8 cellular contexts compared by ENCODE assay signal in genomic region chr2:11745613-11746375, GRCh38. TPM values are rescaled to one million over a fixed set of nuclear protein-coding genes. Genes with fewer than 3 reads are reported as not detected.
DNase-seq lines count a peak whose midpoint lies in the region; ATAC-seq and TF ChIP-seq lines count a peak whose summit lies in the region.

No MANE protein-coding gene starts in this region.

- H3K36me3 Mint-ChIP-seq in naive thymus-derived CD8-positive, alpha-beta T cell = no peaks in the 10 kb centered on the region

- H3K36me3 ChIP-seq in BLaER1 (no peaks in the 10 kb centered on the region), MG63 (peaks cover 38% of the 10 kb centered on the region)

- H3K4me1 ChIP-seq in BLaER1 = peaks cover 74% of the 10 kb centered on the region

- peak overlapping the region; percentile 83 for H3K4me2 ChIP-seq in BLaER1

- H3K4me3 ChIP-seq in BLaER1 (peak overlapping the region; percentile 83), MG63 (peak overlapping the region; percentile 92), choroid plexus epithelial cell (ENCODE audit: low read depth, low read length) (peak overlapping the region; percentile 36)

- peak overlapping the region; percentile 61 to 87 (median 75) for H3K4me3 Mint-ChIP-seq in naive thymus-derived CD8-positive, alpha-beta T cell

- peak in 1 of 2 donors; percentile 0 for ATAC-seq in naive thymus-derived CD8-positive, alpha-beta T cell

- H3K9ac ChIP-seq in BLaER1 = peak overlapping the region; percentile 64; the same call in 1 of the 2 replicates

- peak overlapping the region; percentile 28 to 84 (median 72) for H3K27ac Mint-ChIP-seq in naive thymus-derived CD8-positive, alpha-beta T cell

- POLR2A ChIA-PET in naive thymus-derived CD8-positive, alpha-beta T cell (lab: Charles Lee) = interaction anchor here (0.7 to 3.0 kb wide), 4 partner anchors 9 to 44 kb away, joined by 3 to 16 read pairs (median 6); no protein-coding TSS in a partner anchor

- H4K20me1 ChIP-seq in BLaER1 = peaks cover 40% of the 10 kb centered on the region

- H3K27me3 ChIP-seq in BLaER1 (no peaks in the 10 kb centered on the region), MG63 (no peaks in the 10 kb centered on the region)

- H3K9me3 ChIP-seq in BLaER1 = no peaks in the 10 kb centered on the region
- H3K9me3 ChIP-seq in MG63 = no peaks in the 10 kb centered on the region

- H3K27ac ChIP-seq in BLaER1 = peak overlapping the region; percentile 69

- no peak for DNase-seq in MG63
- no peak for DNase-seq in choroid plexus epithelial cell (ENCODE audit: low read depth)
- DNase-seq in naive thymus-derived CD8-positive, alpha-beta T cell = peak in 2 of 10 donors; percentile 1 to 15
- no peak for DNase-seq in Ammon's horn (ENCODE audit: low spot score)
- DNase-seq in SKM-1 treated with dmso at 0.1 percent for 144 hours (lab: John Stamatoyannopoulos, UW; ENCODE audit: unreplicated experiment) = no peak
- no peak for DNase-seq in NCI-H69 (lab: John Stamatoyannopoulos, UW)
- DNase-seq in NOMO-1 (lab: John Stamatoyannopoulos, UW; ENCODE audit: unreplicated experiment in 2 of 2) = no peak

- peaks cover 42 to 63% (median 61%) of the 10 kb centered on the region in 4 donors for H3K4me1 Mint-ChIP-seq in naive thymus-derived CD8-positive, alpha-beta T cell

- no peaks in the 10 kb centered on the region for H3K27me3 Mint-ChIP-seq in naive thymus-derived CD8-positive, alpha-beta T cell

- no peak for TF ChIP-seq CTCF in choroid plexus epithelial cell (conservative IDR thresholded peaks at IDR 0.05; ENCODE audit: low read depth, low read length)

- no peaks in the 10 kb centered on the region for H3K9me3 Mint-ChIP-seq in naive thymus-derived CD8-positive, alpha-beta T cell

RNA-seq across cellular contexts. Expression of gene LPIN1, which starts 0.6 kb away (rescaled TPM):
- total RNA-seq in MG63 (2014; rRNA removed; shearing (Covaris generic); ENCODE audit: low replicate concordance) = 139 and 207 TPM in 2 replicates
- 10 to 100 TPM; 76.1 to 82.4 TPM for total RNA-seq in naive thymus-derived CD8-positive, alpha-beta T cell
- 10 to 100 TPM; 15.7 to 27.5 (median 19.9) TPM for polyA plus RNA-seq in naive thymus-derived CD8-positive, alpha-beta T cell

Comparison
In these comparisons a context has a peak if more than half of its experiments do, and no peak if none do; other contexts are left out.
1. H3K4me3 ChIP-seq: peak in every context shown above with its lines; median percentile 92 in MG63; 83 in BLaER1; 36 in choroid plexus epithelial cell.